ENCODE assay signal across 4 cellular contexts in the genomic region with DNA sequence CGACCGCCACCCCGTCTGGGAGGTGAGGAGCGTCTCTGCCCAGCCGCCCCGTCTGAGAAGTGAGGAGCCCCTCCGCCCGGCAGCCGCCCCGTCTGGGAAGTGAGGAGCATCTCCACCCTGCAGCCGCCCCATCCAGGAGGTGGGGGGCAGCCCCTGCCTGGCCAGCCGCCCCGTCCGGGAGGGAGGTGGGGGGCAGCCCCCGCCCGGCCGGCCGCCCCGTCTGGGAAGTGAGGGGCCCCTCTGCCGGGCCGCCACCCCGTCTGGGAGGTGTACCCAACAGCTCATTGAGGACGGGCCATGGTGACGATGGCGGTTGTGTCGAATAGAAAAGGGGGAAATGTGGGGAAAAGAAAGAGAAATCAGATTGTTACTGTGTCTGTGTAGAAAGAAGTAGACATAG. TPM values are rescaled to one million over a fixed set of nuclear protein-coding genes. Genes with fewer than 3 reads are reported as not detected.
"Had no signal": no experiment of that assay in that cellular context is flagged by ENCODE, and none has a peak within 500 bp of the region (broad histone marks: within the 10 kb centered on the region; RNA-seq: fewer than 3 reads in every experiment).

No MANE protein-coding gene starts in this region.

RNA-seq across cellular contexts. Expression of a gene that starts 23.8 kb away (rescaled TPM):
- total RNA-seq: LHCN-M2, M059J, MCF 10A, NCI-H460 had no signal

RNA-seq across cellular contexts. Expression of a gene that starts 34.2 kb away (rescaled TPM):
- total RNA-seq: LHCN-M2, M059J, MCF 10A, NCI-H460 had no signal
